Comparison of ENCODE assay signal across 15 cellular contexts in the genomic region with DNA sequence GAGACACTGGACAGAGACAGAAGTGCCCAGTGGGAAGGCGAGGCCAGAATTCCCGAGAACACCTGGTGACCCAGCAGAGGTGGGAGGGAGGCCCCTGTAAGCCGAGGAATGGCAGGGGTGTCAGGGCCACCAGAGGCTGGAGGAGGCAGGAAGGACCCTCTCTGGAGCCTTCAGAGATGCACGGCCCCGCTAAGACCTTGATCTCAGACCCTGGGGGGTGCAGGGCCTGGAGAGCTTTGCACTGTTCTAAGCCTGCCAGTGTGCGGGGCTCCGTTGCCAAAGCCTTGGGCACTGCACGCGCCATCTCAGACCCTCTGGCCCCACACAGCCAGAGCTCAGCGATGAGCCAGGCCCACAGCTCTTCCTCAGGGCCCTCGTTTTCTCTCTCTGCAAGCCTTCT.
"Had no signal": no experiment of that assay in that cellular context is flagged by ENCODE, and none has a peak within 500 bp of the region (broad histone marks: within the 10 kb centered on the region; RNA-seq: fewer than 3 reads in every experiment).

No MANE protein-coding gene starts in this region.

- H3K4me3 ChIP-seq: coronary artery, testis, tibial nerve had no signal

- DNase-seq: central memory CD4-positive, alpha-beta T cell; effector CD4-positive, alpha-beta T cell; erythroblast; foreskin keratinocyte; left colon; left ventricle myocardium superior; mesendoderm; naive thymus-derived CD4-positive, alpha-beta T cell; small intestine; stimulated activated CD4-positive, alpha-beta T cell treated with anti-CD3 and anti-CD28 coated beads, Interleukin-2, amount 100 ng/mL, for 48 hours; stimulated activated naive CD8-positive, alpha-beta T cell treated with anti-CD3 and anti-CD28 coated beads, Interleukin-15, Interleukin-2, amounts not matched to agents 100 U/mL and 50 U/mL, for 24 hours; testis had no signal

- H3K36me3 ChIP-seq: neutrophil, tibial nerve had no signal

- ATAC-seq: foreskin keratinocyte; left colon; left ventricle myocardium superior; stimulated activated naive CD8-positive, alpha-beta T cell treated with anti-CD3 and anti-CD28 coated beads, Interleukin-15, Interleukin-2, amounts not matched to agents 100 U/mL and 50 U/mL, for 24 hours had no signal

- H3K27ac ChIP-seq: coronary artery, foreskin keratinocyte, neutrophil, testis, tibial nerve had no signal

- H3K27me3 ChIP-seq: foreskin keratinocyte, testis, tibial nerve had no signal

- H3K9me3 ChIP-seq: neutrophil, testis, tibial nerve had no signal

- H3K4me1 ChIP-seq: foreskin keratinocyte, testis, tibial nerve had no signal
